In genomic region chr19:55584871-55585270, GRCh38 we compare ENCODE assay signal across 10 cellular contexts. TPM values are rescaled to one million over a fixed set of nuclear protein-coding genes. Genes with fewer than 3 reads are reported as not detected.
A peak's percentile ranks its signal among the peaks of the same experiment; 100 is the strongest.
DNase-seq lines count a peak whose midpoint lies in the region; ATAC-seq, FAIRE-seq and TF ChIP-seq lines count a peak whose summit lies in the region.
"Had no signal": no experiment of that assay in that cellular context is flagged by ENCODE, and none has a peak within 500 bp of the region (broad histone marks: within the 10 kb centered on the region; RNA-seq: fewer than 3 reads in every experiment).

No MANE protein-coding gene starts in this region.

- H3K4me3 ChIP-seq in BLaER1, result no peak overlapping the region
- H3K4me3 ChIP-seq in colonic mucosa, result no peak overlapping the region

- H3K4me3 Mint-ChIP-seq in T-helper 17 cell (no peak overlapping the region), nephron progenitor cell (peak overlapping the region; percentile 82)

- TF ChIP-seq CTCF in nephron progenitor cell (IDR thresholded peaks at IDR 0.05) (no peak), colonic mucosa (IDR thresholded peaks at IDR 0.05) (no peak)

- FAIRE-seq in frontal cortex (lab: Jason Lieb, UNC), result no peak

- H3K27ac Mint-ChIP-seq in T-helper 17 cell (peak overlapping the region; percentile 72), nephron progenitor cell (peak overlapping the region; percentile 96)
- H3K27ac Mint-ChIP-seq: activated naive CD8-positive, alpha-beta T cell treated with anti-CD3 and anti-CD28 coated beads, Interleukin-2, amount 50 U/mL, for 24 hours had no signal

- H3K9me3 Mint-ChIP-seq in nephron progenitor cell, result no peaks in the 10 kb centered on the region
- H3K9me3 Mint-ChIP-seq: activated naive CD8-positive, alpha-beta T cell treated with anti-CD3 and anti-CD28 coated beads, Interleukin-2, amount 50 U/mL, for 24 hours; endodermal cell had no signal

- peaks cover 50% of the 10 kb centered on the region for H3K4me1 ChIP-seq in BLaER1
- H3K4me1 ChIP-seq in colonic mucosa, result peaks cover 10% of the 10 kb centered on the region

- H3K9ac ChIP-seq in BLaER1 (peak overlapping the region; percentile 80; the same call in 1 of the 2 replicates), colonic mucosa (ENCODE audit: low read depth in 2 of 2, low read length in 2 of 2) (no peak overlapping the region)

- H3K36me3 ChIP-seq in BLaER1 (no peaks in the 10 kb centered on the region), colonic mucosa (no peaks in the 10 kb centered on the region)
- H3K36me3 ChIP-seq: tibial artery had no signal

- peaks cover 2% of the 10 kb centered on the region; the same call in 1 of the 2 replicates for H4K20me1 ChIP-seq in BLaER1

- no peaks in the 10 kb centered on the region for H3K27me3 Mint-ChIP-seq in T-helper 17 cell
- H3K27me3 Mint-ChIP-seq in nephron progenitor cell (ENCODE audit: low read depth, poor library complexity), result no peaks in the 10 kb centered on the region

- peaks cover 38% of the 10 kb centered on the region for H3K4me1 Mint-ChIP-seq in T-helper 17 cell
- peaks cover 59% of the 10 kb centered on the region for H3K4me1 Mint-ChIP-seq in nephron progenitor cell

- ATAC-seq in T-helper 17 cell, result no peak
- ATAC-seq: activated naive CD8-positive, alpha-beta T cell treated with anti-CD3 and anti-CD28 coated beads, Interleukin-2, amount 50 U/mL, for 24 hours had no signal

- H3K27me3 ChIP-seq in BLaER1 (no peaks in the 10 kb centered on the region), colonic mucosa (no peaks in the 10 kb centered on the region)

- peak overlapping the region; percentile 93 for H3K4me2 ChIP-seq in BLaER1

- DNase-seq in T-helper 17 cell (no peak), nephron progenitor cell (no peak), colonic mucosa (no peak), frontal cortex (ENCODE audit: low spot score in 2 of 2) (no peak), hepatic stellate cell (ENCODE audit: low spot score) (no peak)
- DNase-seq: activated CD4-positive, alpha-beta T cell treated with anti-CD3 and anti-CD28 coated beads for 4 hours; activated naive CD8-positive, alpha-beta T cell treated with anti-CD3 and anti-CD28 coated beads, Interleukin-2, amount 50 U/mL, for 24 hours; endodermal cell; tibial artery had no signal

- H3K36me3 Mint-ChIP-seq in T-helper 17 cell (ENCODE audit: low read depth) (no peaks in the 10 kb centered on the region), nephron progenitor cell (ENCODE audit: low read depth) (no peaks in the 10 kb centered on the region)

- H3K9me3 ChIP-seq in BLaER1 (no peaks in the 10 kb centered on the region), T-helper 17 cell (ENCODE audit: control insufficient read depth, low read length, poor library complexity, severe bottlenecking) (no peaks in the 10 kb centered on the region), colonic mucosa (no peaks in the 10 kb centered on the region)
- H3K9me3 ChIP-seq: tibial artery had no signal

- intact Hi-C loops in colonic mucosa (cut with DNase I), result loop anchor here (5.0 kb wide), 1 partner anchor 33 kb away; no protein-coding TSS in a partner anchor

- peak overlapping the region; percentile 97; the same call in 1 of the 2 replicates for H3K27ac ChIP-seq in BLaER1
- H3K27ac ChIP-seq in colonic mucosa, result no peak overlapping the region

RNA-seq across cellular contexts. Expression of gene ZNF579, which starts 4.2 kb away (rescaled TPM):
- total RNA-seq in T-helper 17 cell (1 to 10 TPM; 5.9 to 6.2 TPM), colonic mucosa (1 to 10 TPM; 8.0 to 8.7 TPM), frontal cortex (3.7 TPM)

RNA-seq across cellular contexts. Expression of gene FIZ1, which starts 14.4 kb away (rescaled TPM):
- 10 to 100 TPM in 1 of 2 donors, 1 to 10 TPM in 1; 9.2 to 10.7 TPM for total RNA-seq in T-helper 17 cell
- total RNA-seq in colonic mucosa, result 10 to 100 TPM; 12.2 to 14.5 TPM
- total RNA-seq in frontal cortex, result 3.3 TPM

RNA-seq across cellular contexts. Expression of gene ZNF524, which starts 15.2 kb away (rescaled TPM):
- total RNA-seq in T-helper 17 cell (10 to 100 TPM; 16.6 to 17.0 TPM), colonic mucosa (10 to 100 TPM; 30.4 to 33.9 TPM), frontal cortex (2.9 TPM)

RNA-seq across cellular contexts. Expression of gene ZNF865, which starts 20.6 kb away (rescaled TPM):
- total RNA-seq in T-helper 17 cell, result 10 to 100 TPM; 12.6 to 12.8 TPM
- 10 to 100 TPM; 12.9 to 13.1 TPM for total RNA-seq in colonic mucosa
- total RNA-seq in frontal cortex, result 1.2 TPM

RNA-seq across cellular contexts. Expression of gene ZNF784, which starts 39.5 kb away (rescaled TPM):
- total RNA-seq in T-helper 17 cell (10 to 100 TPM; 11.3 to 13.8 TPM), colonic mucosa (10 to 100 TPM in 1 of 2 donors, 1 to 10 TPM in 1; 9.9 to 10.2 TPM), frontal cortex (4.5 TPM)
